Comparison of ENCODE assay signal across 1 cellular context in the genomic region with DNA sequence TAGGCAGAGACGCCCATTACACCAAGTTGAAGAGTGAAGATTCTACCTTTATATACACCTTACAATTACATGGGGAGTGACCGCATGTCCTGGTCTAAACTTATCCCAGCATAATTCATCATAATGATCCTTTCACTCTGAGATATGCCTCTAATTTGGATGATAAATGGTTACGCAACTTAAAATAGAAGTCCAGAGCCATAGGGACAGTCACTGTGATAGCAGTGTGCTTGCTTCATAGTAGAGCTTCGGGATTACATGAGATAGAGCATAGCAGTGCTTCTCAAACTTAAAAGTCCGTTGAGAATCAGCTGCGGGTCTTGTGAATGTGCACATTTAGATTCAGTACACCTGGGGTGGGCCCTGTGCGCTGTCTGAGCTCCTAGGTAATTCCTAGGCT.
TF ChIP-seq lines count a peak whose summit lies in the region.

No MANE protein-coding gene starts in this region.

TF ChIP-seq in GM23338, 12 proteins besides CTCF, POLR2A, EP300 and RAD21:
- TF ChIP-seq, protein P1, sequence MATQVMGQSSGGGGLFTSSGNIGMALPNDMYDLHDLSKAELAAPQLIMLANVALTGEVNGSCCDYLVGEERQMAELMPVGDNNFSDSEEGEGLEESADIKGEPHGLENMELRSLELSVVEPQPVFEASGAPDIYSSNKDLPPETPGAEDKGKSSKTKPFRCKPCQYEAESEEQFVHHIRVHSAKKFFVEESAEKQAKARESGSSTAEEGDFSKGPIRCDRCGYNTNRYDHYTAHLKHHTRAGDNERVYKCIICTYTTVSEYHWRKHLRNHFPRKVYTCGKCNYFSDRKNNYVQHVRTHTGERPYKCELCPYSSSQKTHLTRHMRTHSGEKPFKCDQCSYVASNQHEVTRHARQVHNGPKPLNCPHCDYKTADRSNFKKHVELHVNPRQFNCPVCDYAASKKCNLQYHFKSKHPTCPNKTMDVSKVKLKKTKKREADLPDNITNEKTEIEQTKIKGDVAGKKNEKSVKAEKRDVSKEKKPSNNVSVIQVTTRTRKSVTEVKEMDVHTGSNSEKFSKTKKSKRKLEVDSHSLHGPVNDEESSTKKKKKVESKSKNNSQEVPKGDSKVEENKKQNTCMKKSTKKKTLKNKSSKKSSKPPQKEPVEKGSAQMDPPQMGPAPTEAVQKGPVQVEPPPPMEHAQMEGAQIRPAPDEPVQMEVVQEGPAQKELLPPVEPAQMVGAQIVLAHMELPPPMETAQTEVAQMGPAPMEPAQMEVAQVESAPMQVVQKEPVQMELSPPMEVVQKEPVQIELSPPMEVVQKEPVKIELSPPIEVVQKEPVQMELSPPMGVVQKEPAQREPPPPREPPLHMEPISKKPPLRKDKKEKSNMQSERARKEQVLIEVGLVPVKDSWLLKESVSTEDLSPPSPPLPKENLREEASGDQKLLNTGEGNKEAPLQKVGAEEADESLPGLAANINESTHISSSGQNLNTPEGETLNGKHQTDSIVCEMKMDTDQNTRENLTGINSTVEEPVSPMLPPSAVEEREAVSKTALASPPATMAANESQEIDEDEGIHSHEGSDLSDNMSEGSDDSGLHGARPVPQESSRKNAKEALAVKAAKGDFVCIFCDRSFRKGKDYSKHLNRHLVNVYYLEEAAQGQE (IDR thresholded peaks at IDR 0.05; ENCODE audit: unreplicated experiment), result no peak
- TF ChIP-seq STAT1 (IDR thresholded peaks at IDR 0.05; ENCODE audit: unreplicated experiment) (no peak), CREB1 (CRISPR knock-in tag; IDR thresholded peaks at IDR 0.05; ENCODE audit: low read depth) (no peak), JUNB (IDR thresholded peaks at IDR 0.05; ENCODE audit: unreplicated experiment) (no peak), EZH2phosphoT487 (IDR thresholded peaks at IDR 0.05; ENCODE audit: unreplicated experiment) (no peak), ZNF114 (CRISPR knock-in tag; IDR thresholded peaks at IDR 0.05) (no peak), POLR2AphosphoS5 (IDR thresholded peaks at IDR 0.05; ENCODE audit: low read depth) (no peak), NANOG (IDR thresholded peaks at IDR 0.05; ENCODE audit: borderline replicate concordance) (no peak), EZH2 (IDR thresholded peaks at IDR 0.05; ENCODE audit: low read depth, unreplicated experiment) (no peak), ZNF331 (CRISPR knock-in tag; IDR thresholded peaks at IDR 0.05; ENCODE audit: low read depth) (no peak)
- TF ChIP-seq, protein P2, sequence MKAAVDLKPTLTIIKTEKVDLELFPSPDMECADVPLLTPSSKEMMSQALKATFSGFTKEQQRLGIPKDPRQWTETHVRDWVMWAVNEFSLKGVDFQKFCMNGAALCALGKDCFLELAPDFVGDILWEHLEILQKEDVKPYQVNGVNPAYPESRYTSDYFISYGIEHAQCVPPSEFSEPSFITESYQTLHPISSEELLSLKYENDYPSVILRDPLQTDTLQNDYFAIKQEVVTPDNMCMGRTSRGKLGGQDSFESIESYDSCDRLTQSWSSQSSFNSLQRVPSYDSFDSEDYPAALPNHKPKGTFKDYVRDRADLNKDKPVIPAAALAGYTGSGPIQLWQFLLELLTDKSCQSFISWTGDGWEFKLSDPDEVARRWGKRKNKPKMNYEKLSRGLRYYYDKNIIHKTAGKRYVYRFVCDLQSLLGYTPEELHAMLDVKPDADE (IDR thresholded peaks at IDR 0.05), result no peak
- TF ChIP-seq, protein P3, sequence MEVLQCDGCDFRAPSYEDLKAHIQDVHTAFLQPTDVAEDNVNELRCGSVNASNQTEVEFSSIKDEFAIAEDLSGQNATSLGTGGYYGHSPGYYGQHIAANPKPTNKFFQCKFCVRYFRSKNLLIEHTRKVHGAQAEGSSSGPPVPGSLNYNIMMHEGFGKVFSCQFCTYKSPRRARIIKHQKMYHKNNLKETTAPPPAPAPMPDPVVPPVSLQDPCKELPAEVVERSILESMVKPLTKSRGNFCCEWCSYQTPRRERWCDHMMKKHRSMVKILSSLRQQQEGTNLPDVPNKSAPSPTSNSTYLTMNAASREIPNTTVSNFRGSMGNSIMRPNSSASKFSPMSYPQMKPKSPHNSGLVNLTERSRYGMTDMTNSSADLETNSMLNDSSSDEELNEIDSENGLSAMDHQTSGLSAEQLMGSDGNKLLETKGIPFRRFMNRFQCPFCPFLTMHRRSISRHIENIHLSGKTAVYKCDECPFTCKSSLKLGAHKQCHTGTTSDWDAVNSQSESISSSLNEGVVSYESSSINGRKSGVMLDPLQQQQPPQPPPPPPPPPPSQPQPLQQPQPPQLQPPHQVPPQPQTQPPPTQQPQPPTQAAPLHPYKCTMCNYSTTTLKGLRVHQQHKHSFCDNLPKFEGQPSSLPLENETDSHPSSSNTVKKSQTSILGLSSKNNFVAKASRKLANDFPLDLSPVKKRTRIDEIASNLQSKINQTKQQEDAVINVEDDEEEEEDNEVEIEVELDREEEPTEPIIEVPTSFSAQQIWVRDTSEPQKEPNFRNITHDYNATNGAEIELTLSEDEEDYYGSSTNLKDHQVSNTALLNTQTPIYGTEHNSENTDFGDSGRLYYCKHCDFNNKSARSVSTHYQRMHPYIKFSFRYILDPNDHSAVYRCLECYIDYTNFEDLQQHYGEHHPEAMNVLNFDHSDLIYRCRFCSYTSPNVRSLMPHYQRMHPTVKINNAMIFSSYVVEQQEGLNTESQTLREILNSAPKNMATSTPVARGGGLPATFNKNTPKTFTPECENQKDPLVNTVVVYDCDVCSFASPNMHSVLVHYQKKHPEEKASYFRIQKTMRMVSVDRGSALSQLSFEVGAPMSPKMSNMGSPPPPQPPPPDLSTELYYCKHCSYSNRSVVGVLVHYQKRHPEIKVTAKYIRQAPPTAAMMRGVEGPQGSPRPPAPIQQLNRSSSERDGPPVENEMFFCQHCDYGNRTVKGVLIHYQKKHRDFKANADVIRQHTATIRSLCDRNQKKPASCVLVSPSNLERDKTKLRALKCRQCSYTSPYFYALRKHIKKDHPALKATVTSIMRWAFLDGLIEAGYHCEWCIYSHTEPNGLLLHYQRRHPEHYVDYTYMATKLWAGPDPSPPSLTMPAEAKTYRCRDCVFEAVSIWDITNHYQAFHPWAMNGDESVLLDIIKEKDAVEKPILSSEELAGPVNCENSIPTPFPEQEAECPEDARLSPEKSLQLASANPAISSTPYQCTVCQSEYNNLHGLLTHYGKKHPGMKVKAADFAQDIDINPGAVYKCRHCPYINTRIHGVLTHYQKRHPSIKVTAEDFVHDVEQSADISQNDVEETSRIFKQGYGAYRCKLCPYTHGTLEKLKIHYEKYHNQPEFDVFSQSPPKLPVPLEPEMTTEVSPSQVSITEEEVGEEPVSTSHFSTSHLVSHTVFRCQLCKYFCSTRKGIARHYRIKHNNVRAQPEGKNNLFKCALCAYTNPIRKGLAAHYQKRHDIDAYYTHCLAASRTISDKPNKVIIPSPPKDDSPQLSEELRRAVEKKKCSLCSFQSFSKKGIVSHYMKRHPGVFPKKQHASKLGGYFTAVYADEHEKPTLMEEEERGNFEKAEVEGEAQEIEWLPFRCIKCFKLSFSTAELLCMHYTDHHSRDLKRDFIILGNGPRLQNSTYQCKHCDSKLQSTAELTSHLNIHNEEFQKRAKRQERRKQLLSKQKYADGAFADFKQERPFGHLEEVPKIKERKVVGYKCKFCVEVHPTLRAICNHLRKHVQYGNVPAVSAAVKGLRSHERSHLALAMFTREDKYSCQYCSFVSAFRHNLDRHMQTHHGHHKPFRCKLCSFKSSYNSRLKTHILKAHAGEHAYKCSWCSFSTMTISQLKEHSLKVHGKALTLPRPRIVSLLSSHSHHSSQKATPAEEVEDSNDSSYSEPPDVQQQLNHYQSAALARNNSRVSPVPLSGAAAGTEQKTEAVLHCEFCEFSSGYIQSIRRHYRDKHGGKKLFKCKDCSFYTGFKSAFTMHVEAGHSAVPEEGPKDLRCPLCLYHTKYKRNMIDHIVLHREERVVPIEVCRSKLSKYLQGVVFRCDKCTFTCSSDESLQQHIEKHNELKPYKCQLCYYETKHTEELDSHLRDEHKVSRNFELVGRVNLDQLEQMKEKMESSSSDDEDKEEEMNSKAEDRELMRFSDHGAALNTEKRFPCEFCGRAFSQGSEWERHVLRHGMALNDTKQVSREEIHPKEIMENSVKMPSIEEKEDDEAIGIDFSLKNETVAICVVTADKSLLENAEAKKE (CRISPR knock-in tag; IDR thresholded peaks at IDR 0.05), result no peak
